19 cellular contexts compared by ENCODE assay signal in genomic region chr20:61053487-61054277, GRCh38.
"Had no signal": no experiment of that assay in that cellular context is flagged by ENCODE, and none has a peak within 500 bp of the region (broad histone marks: within the 10 kb centered on the region; RNA-seq: fewer than 3 reads in every experiment).

No MANE protein-coding gene starts in this region.

- H3K27me3 Mint-ChIP-seq: activated CD8-positive, alpha-beta T cell treated with anti-CD3 and anti-CD28 coated beads for 36 hours; activated naive CD4-positive, alpha-beta T cell treated with anti-CD3 and anti-CD28 coated beads, Interleukin-2, amount 10 ng/mL, durations not matched to agents 7 days and 5 days; activated naive CD8-positive, alpha-beta T cell treated with anti-CD3 and anti-CD28 coated beads for 36 hours had no signal

- H3K27me3 ChIP-seq: Peyer's patch had no signal

- H3K4me3 Mint-ChIP-seq: activated CD8-positive, alpha-beta T cell treated with anti-CD3 and anti-CD28 coated beads for 36 hours; activated naive CD4-positive, alpha-beta T cell treated with anti-CD3 and anti-CD28 coated beads, Interleukin-2, amount 10 ng/mL, durations not matched to agents 7 days and 5 days; activated naive CD8-positive, alpha-beta T cell treated with anti-CD3 and anti-CD28 coated beads for 36 hours; activated T-cell treated with anti-CD3 and anti-CD28 coated beads, Interleukin-2, amount 50 U/mL, for 72 hours; T-helper 1 cell treated with Interleukin-12 subunit alpha and Interleukin-12 subunit beta and Interleukin-4 antibody, amounts not matched to agents 30 μg/mL and 1 μg/mL, for 36 hours had no signal

- H3K4me1 ChIP-seq: Peyer's patch had no signal

- H3K36me3 ChIP-seq: Peyer's patch had no signal

- H3K36me3 Mint-ChIP-seq: activated naive CD4-positive, alpha-beta T cell treated with anti-CD3 and anti-CD28 coated beads, Interleukin-2, amount 10 ng/mL, durations not matched to agents 7 days and 5 days; activated naive CD8-positive, alpha-beta T cell treated with anti-CD3 and anti-CD28 coated beads for 36 hours had no signal

- H3K4me1 Mint-ChIP-seq: activated naive CD4-positive, alpha-beta T cell treated with anti-CD3 and anti-CD28 coated beads, Interleukin-2, amount 10 ng/mL, durations not matched to agents 7 days and 5 days; activated naive CD8-positive, alpha-beta T cell treated with anti-CD3 and anti-CD28 coated beads for 36 hours had no signal

- H3K9me3 Mint-ChIP-seq: activated CD8-positive, alpha-beta T cell treated with anti-CD3 and anti-CD28 coated beads for 36 hours; activated naive CD8-positive, alpha-beta T cell treated with anti-CD3 and anti-CD28 coated beads for 36 hours; activated T-cell treated with anti-CD3 and anti-CD28 coated beads, Interleukin-2, amount 50 U/mL, for 72 hours; activated T-helper 2 cell treated with anti-CD3 and anti-CD28 coated beads, Interferon-gamma antibody, Interleukin-2, Interleukin-4, amounts not matched to agents 10 μg/mL and 5 μg/mL and 100 μg/mL, durations not matched to agents 14 hours and 24 hours and 36 hours; T-helper 1 cell treated with Interleukin-12 subunit alpha and Interleukin-12 subunit beta and Interleukin-4 antibody, amounts not matched to agents 30 μg/mL and 1 μg/mL, for 36 hours had no signal

- H3K27ac ChIP-seq: Peyer's patch, RWPE1 had no signal

- H3K4me3 ChIP-seq: Peyer's patch had no signal

- DNase-seq: activated CD4-positive, alpha-beta T cell treated with anti-CD3 and anti-CD28 coated beads for 4 hours; activated CD8-positive, alpha-beta memory T cell treated with anti-CD3 and anti-CD28 coated beads, Interleukin-2, amount 50 U/mL, for 4 hours; activated CD8-positive, alpha-beta T cell treated with anti-CD3 and anti-CD28 coated beads for 36 hours; activated gamma-delta T cell treated with Interleukin-2 at 50 U/mL for 16 hours; activated naive CD4-positive, alpha-beta T cell treated with anti-CD3 and anti-CD28 coated beads, Interleukin-2, amount 10 ng/mL, durations not matched to agents 7 days and 5 days; activated naive CD8-positive, alpha-beta T cell treated with anti-CD3 and anti-CD28 coated beads for 36 hours; activated T-cell treated with anti-CD3 and anti-CD28 coated beads, Interleukin-2, amount 50 U/mL, for 72 hours; caudate nucleus; KG1; NCI-H1048; NCI-H1417 treated with DMSO at 0.1 percent for 48 hours; NCI-H187; NCI-H2081; NCI-H446; SHP77 had no signal

- H3K9me3 ChIP-seq: Peyer's patch had no signal

- H3K27ac Mint-ChIP-seq: activated CD8-positive, alpha-beta T cell treated with anti-CD3 and anti-CD28 coated beads for 36 hours; activated naive CD4-positive, alpha-beta T cell treated with anti-CD3 and anti-CD28 coated beads, Interleukin-2, amount 10 ng/mL, durations not matched to agents 7 days and 5 days; activated naive CD8-positive, alpha-beta T cell treated with anti-CD3 and anti-CD28 coated beads for 36 hours; activated T-cell treated with anti-CD3 and anti-CD28 coated beads, Interleukin-2, amount 50 U/mL, for 72 hours; activated T-helper 2 cell treated with anti-CD3 and anti-CD28 coated beads, Interferon-gamma antibody, Interleukin-2, Interleukin-4, amounts not matched to agents 10 μg/mL and 5 μg/mL and 100 μg/mL, durations not matched to agents 14 hours and 24 hours and 36 hours; T-helper 1 cell treated with Interleukin-12 subunit alpha and Interleukin-12 subunit beta and Interleukin-4 antibody, amounts not matched to agents 30 μg/mL and 1 μg/mL, for 36 hours had no signal
